Comparison of ENCODE assay signal across 16 cellular contexts in genomic region chr13:94431569-94431968, GRCh38. TPM values are rescaled to one million over a fixed set of nuclear protein-coding genes. Genes with fewer than 3 reads are reported as not detected.
DNase-seq lines count a peak whose midpoint lies in the region; ATAC-seq and TF ChIP-seq lines count a peak whose summit lies in the region.
"Had no signal": no experiment of that assay in that cellular context is flagged by ENCODE, and none has a peak within 500 bp of the region (broad histone marks: within the 10 kb centered on the region; RNA-seq: fewer than 3 reads in every experiment).

No MANE protein-coding gene starts in this region.

- DNase-seq in AG20443 (ENCODE audit: low spot score): peak; percentile 50
- DNase-seq in amniotic epithelial cell (ENCODE audit: low read depth): peak; percentile 74
- DNase-seq in fibroblast of villous mesenchyme (ENCODE audit: low read depth): no peak
- DNase-seq in mesothelial cell of epicardium (ENCODE audit: low spot score in 2 of 2, unreplicated experiment in 2 of 2): no peak
- DNase-seq: activated CD4-positive, alpha-beta memory T cell treated with anti-CD3 and anti-CD28 coated beads, Interleukin-2, amount 10 ng/mL, durations not matched to agents 7 days and 5 days; activated T-cell treated with anti-CD3 and anti-CD28 coated beads, Interleukin-2, amount 50 U/mL, for 72 hours; C1 segment of cervical spinal cord; DMS153; lower lobe of right lung; stimulated activated CD4-positive, alpha-beta T cell treated with anti-CD3 and anti-CD28 coated beads, Interleukin-4, amount 100 ng/mL, for 1 hour; T-cell had no signal

- H3K9me3 Mint-ChIP-seq in mesothelial cell of epicardium: peaks cover 8% of the 10 kb centered on the region
- H3K9me3 Mint-ChIP-seq: activated CD4-positive, alpha-beta memory T cell treated with anti-CD3 and anti-CD28 coated beads, Interleukin-2, amount 10 ng/mL, durations not matched to agents 7 days and 5 days; activated naive CD4-positive, alpha-beta T cell treated with anti-CD3 and anti-CD28 coated beads, Interleukin-2, amount 50 U/mL, for 72 hours; T-cell had no signal

- peaks cover 23% of the 10 kb centered on the region for H3K4me1 Mint-ChIP-seq in mesothelial cell of epicardium

- ATAC-seq in GM18909 (IDR thresholded peaks at IDR 0.05; ENCODE audit: poor library complexity, unreplicated experiment) (no peak), HG02938 (IDR thresholded peaks at IDR 0.05; ENCODE audit: unreplicated experiment) (no peak)
- ATAC-seq: lower lobe of right lung, T-cell had no signal

- H3K4me3 Mint-ChIP-seq in mesothelial cell of epicardium: no peak overlapping the region
- H3K4me3 Mint-ChIP-seq: activated CD4-positive, alpha-beta memory T cell treated with anti-CD3 and anti-CD28 coated beads, Interleukin-2, amount 10 ng/mL, durations not matched to agents 7 days and 5 days; T-cell had no signal

- H3K4me3 ChIP-seq in fibroblast of villous mesenchyme (ENCODE audit: low read depth, low read length): no peak overlapping the region
- H3K4me3 ChIP-seq: lower lobe of right lung, suprapubic skin had no signal

- no peaks in the 10 kb centered on the region for H3K36me3 Mint-ChIP-seq in mesothelial cell of epicardium
- H3K36me3 Mint-ChIP-seq: activated naive CD4-positive, alpha-beta T cell treated with anti-CD3 and anti-CD28 coated beads, Interleukin-2, amount 50 U/mL, for 72 hours; T-cell had no signal

- TF ChIP-seq CTCF in GM12872 (IDR thresholded peaks at IDR 0.05; ENCODE audit: insufficient read depth, low read depth, low read length): 0 out of 3 replicates have a peak, but pooled peaks have one; percentile 14
- TF ChIP-seq CTCF in fibroblast of villous mesenchyme (IDR thresholded peaks at IDR 0.05; ENCODE audit: insufficient read depth, low read depth, low read length): peak; percentile 5
- no peak for TF ChIP-seq CTCF in mesothelial cell of epicardium (IDR thresholded peaks at IDR 0.05; ENCODE audit: unreplicated experiment)

- no peaks in the 10 kb centered on the region for H3K27me3 Mint-ChIP-seq in mesothelial cell of epicardium (ENCODE audit: low read depth)
- H3K27me3 Mint-ChIP-seq: T-cell had no signal

- no peak overlapping the region for H3K27ac Mint-ChIP-seq in mesothelial cell of epicardium
- H3K27ac Mint-ChIP-seq: activated CD4-positive, alpha-beta memory T cell treated with anti-CD3 and anti-CD28 coated beads, Interleukin-2, amount 10 ng/mL, durations not matched to agents 7 days and 5 days; T-cell had no signal

RNA-seq across cellular contexts. Expression of gene DCT, which starts 47.9 kb away (rescaled TPM):
- total RNA-seq in fibroblast of villous mesenchyme (not detected in 2 replicates), mesothelial cell of epicardium (0.04 to 0.27 TPM (median 0.18 TPM) in 3 replicates)

Comparison
In these comparisons a context has a peak if more than half of its experiments do, and no peak if none do; other contexts are left out.
1. DNase-seq: peak in AG20443 (single experiment) and amniotic epithelial cell (single experiment); none in fibroblast of villous mesenchyme (single experiment) and mesothelial cell of epicardium (0 of 2).